34 cellular contexts compared by ENCODE assay signal in genomic region chr2:57093020-57093419, GRCh38.
"Had no signal": no experiment of that assay in that cellular context is flagged by ENCODE, and none has a peak within 500 bp of the region (broad histone marks: within the 10 kb centered on the region; RNA-seq: fewer than 3 reads in every experiment).

No MANE protein-coding gene starts in this region.

- H3K9me3 ChIP-seq: MG63 had no signal

- H3K4me3 ChIP-seq: MG63 had no signal

- H3K36me3 ChIP-seq: MG63 had no signal

- H3K27me3 ChIP-seq: MG63 had no signal

- DNase-seq: Karpas-422, Kasumi-1, MG63, MM.1S, MV-4-11, NCI-H1048, NCI-H1092, NCI-H1092 treated with DMSO at 0.1 percent for 48 hours, NCI-H1105, NCI-H1105 treated with DMSO at 0.1 percent for 48 hours, NCI-H1417, NCI-H1417 treated with DMSO at 0.1 percent for 48 hours, NCI-H1436, NCI-H1436 treated with DMSO at 0.1 percent for 48 hours, NCI-H146, NCI-H1694, NCI-H1694 treated with DMSO at 0.1 percent for 48 hours, NCI-H187, NCI-H187 treated with DMSO at 0.1 percent for 48 hours, NCI-H1930, NCI-H2029, NCI-H2029 treated with DMSO at 0.1 percent for 48 hours, NCI-H2081, NCI-H2081 treated with DMSO at 0.1 percent for 48 hours, NCI-H2107, NCI-H2171, NCI-H2171 treated with DMSO at 0.1 percent for 48 hours, NCI-H2227 treated with DMSO at 0.1 percent for 48 hours, NCI-H226, NCI-H345, NCI-H446, NCI-H446 treated with DMSO at 0.1 percent for 48 hours, NCI-H510A, NCI-H510A treated with DMSO at 0.1 percent for 48 hours had no signal
